In the genomic region with DNA sequence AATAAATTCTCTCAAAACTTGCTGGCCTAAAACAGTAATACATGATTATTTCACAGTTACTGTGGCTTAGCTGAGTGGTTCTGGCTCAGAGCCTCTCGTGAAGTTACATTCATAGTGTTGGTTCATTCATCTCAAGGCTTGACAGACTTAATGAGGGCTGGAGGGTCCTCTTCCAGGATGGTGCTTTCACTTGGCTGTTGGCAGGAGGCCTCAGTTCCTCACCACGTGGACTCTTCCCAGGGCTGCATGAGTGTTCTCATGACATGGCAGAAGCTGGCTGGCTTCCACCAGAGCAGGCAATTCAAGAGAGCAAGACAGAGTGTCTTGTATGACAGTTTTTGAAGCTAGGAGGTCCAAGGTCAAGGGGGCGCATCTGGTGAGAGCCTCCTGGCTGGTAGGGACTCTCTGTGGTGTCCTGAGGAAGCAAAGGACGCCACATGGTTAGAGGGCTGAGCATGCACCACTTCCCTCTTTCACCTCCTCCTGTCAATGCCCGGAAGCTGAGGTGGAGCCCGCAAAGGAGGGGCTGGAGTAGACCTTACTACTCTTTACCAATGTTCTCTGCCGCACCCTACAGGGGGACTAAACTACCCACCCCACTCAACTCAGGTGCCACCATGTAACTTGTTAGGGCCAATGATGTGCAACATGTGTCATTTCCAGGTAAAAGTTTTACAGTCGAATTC, we compare ENCODE assay signal across 12 cellular contexts. TPM values are rescaled to one million over a fixed set of nuclear protein-coding genes. Genes with fewer than 3 reads are reported as not detected.
DNase-seq lines count a peak whose midpoint lies in the region; ATAC-seq, FAIRE-seq and TF ChIP-seq lines count a peak whose summit lies in the region.
"Had no signal": no experiment of that assay in that cellular context is flagged by ENCODE, and none has a peak within 500 bp of the region (broad histone marks: within the 10 kb centered on the region; RNA-seq: fewer than 3 reads in every experiment).

No MANE protein-coding gene starts in this region.

- no peaks in the 10 kb centered on the region for H3K4me1 ChIP-seq in CD4-positive, alpha-beta memory T cell (ENCODE audit: insufficient read depth, low read length)
- H3K4me1 ChIP-seq: left ventricle myocardium inferior, psoas muscle had no signal

- no peaks in the 10 kb centered on the region for H3K36me3 Mint-ChIP-seq in activated B cell treated with CpG ODN at 0.5 μM for 24 hours (ENCODE audit: low read depth)
- H3K36me3 Mint-ChIP-seq in CD4-positive, alpha-beta memory T cell, result no peaks in the 10 kb centered on the region

- no peak overlapping the region for H3K4me3 ChIP-seq in CD4-positive, alpha-beta memory T cell (ENCODE audit: low read length in 2 of 2)
- H3K4me3 ChIP-seq: left ventricle myocardium inferior, psoas muscle had no signal

- peaks cover 8% of the 10 kb centered on the region for H3K4me1 Mint-ChIP-seq in activated B cell treated with CpG ODN at 0.5 μM for 24 hours
- peaks cover 0 to 9% (median 7%) of the 10 kb centered on the region in 4 donors for H3K4me1 Mint-ChIP-seq in CD4-positive, alpha-beta memory T cell
- H3K4me1 Mint-ChIP-seq: central memory CD8-positive, alpha-beta T cell had no signal

- no peaks in the 10 kb centered on the region for H3K27me3 ChIP-seq in CD4-positive, alpha-beta memory T cell (ENCODE audit: insufficient read depth, low read length)

- no peak overlapping the region for H3K4me3 Mint-ChIP-seq in activated B cell treated with CpG ODN at 0.5 μM for 24 hours
- peak overlapping the region in 1 of 8 donors; percentile 13 for H3K4me3 Mint-ChIP-seq in CD4-positive, alpha-beta memory T cell
- H3K4me3 Mint-ChIP-seq: central memory CD8-positive, alpha-beta T cell had no signal

- POLR2A ChIA-PET in activated B cell treated with CpG ODN at 0.5 μM for 24 hours (lab: Charles Lee), result no interaction called here
- POLR2A ChIA-PET in CD4-positive, alpha-beta memory T cell (lab: Charles Lee; ENCODE audit: partially characterized antibody), result no interaction called here

- DNase-seq in CD1c-positive myeloid dendritic cell (ENCODE audit: extremely low spot score) (peak; percentile 4), GM19239 (ENCODE audit: insufficient read length, low spot score) (peak; percentile 7), activated B cell treated with CpG ODN at 0.5 μM for 24 hours (no peak), retina (no peak)
- DNase-seq in stimulated activated CD4-positive, alpha-beta T cell treated with anti-CD3 and anti-CD28 coated beads, Interleukin-12 subunit alpha, Interleukin-12 subunit beta, amount 100 ng/mL, for 4 hours, result no peak
- DNase-seq in CD4-positive, alpha-beta memory T cell, result no peak
- DNase-seq: left ventricle myocardium inferior, NCI-H524, psoas muscle had no signal

- H3K27ac Mint-ChIP-seq in activated B cell treated with CpG ODN at 0.5 μM for 24 hours, result no peak overlapping the region
- no peak overlapping the region for H3K27ac Mint-ChIP-seq in CD4-positive, alpha-beta memory T cell

- no peak overlapping the region for H3K27ac ChIP-seq in CD4-positive, alpha-beta memory T cell (ENCODE audit: low read depth, low read length)
- H3K27ac ChIP-seq: left ventricle myocardium inferior, psoas muscle had no signal

- TF ChIP-seq CTCF in activated B cell treated with CpG ODN at 0.5 μM for 24 hours (IDR thresholded peaks at IDR 0.05), result no peak

- H3K9me3 Mint-ChIP-seq in activated B cell treated with CpG ODN at 0.5 μM for 24 hours, result peaks cover 4% of the 10 kb centered on the region
- peaks cover 0 to 2% (median 0%) of the 10 kb centered on the region in 8 donors for H3K9me3 Mint-ChIP-seq in CD4-positive, alpha-beta memory T cell
- H3K9me3 Mint-ChIP-seq: central memory CD8-positive, alpha-beta T cell had no signal

- no peaks in the 10 kb centered on the region for H3K9me3 ChIP-seq in CD4-positive, alpha-beta memory T cell (ENCODE audit: control insufficient read depth in 1 of 2, low read length in 2 of 2)
- H3K9me3 ChIP-seq: left ventricle myocardium inferior, psoas muscle had no signal

- H3K36me3 ChIP-seq in CD4-positive, alpha-beta memory T cell (ENCODE audit: insufficient read depth, low read length), result no peaks in the 10 kb centered on the region
- H3K36me3 ChIP-seq: left ventricle myocardium inferior had no signal

- CTCF ChIA-PET in activated B cell treated with CpG ODN at 0.5 μM for 24 hours (lab: Charles Lee), result no interaction called here
- CTCF ChIA-PET in CD4-positive, alpha-beta memory T cell (lab: Charles Lee; ENCODE audit: partially characterized antibody), result no interaction called here

- intact Hi-C loops in activated B cell treated with CpG ODN at 0.5 μM for 24 hours (cut with micrococcal nuclease), result no loop called here
- intact Hi-C loops in CD4-positive, alpha-beta memory T cell (cut with micrococcal nuclease), result no loop called here

- peaks cover 7% of the 10 kb centered on the region for H3K27me3 Mint-ChIP-seq in activated B cell treated with CpG ODN at 0.5 μM for 24 hours
- peaks cover 4 to 5% of the 10 kb centered on the region in 2 donors for H3K27me3 Mint-ChIP-seq in CD4-positive, alpha-beta memory T cell

- peak; percentile 98 for ATAC-seq in HG03571 (IDR thresholded peaks at IDR 0.05; ENCODE audit: unreplicated experiment)
- ATAC-seq in activated B cell treated with CpG ODN at 0.5 μM for 24 hours (ENCODE audit: low read depth), result peak; percentile 54
- no peak for ATAC-seq in GM21825 (IDR thresholded peaks at IDR 0.05; ENCODE audit: unreplicated experiment)
- ATAC-seq: psoas muscle had no signal

- FAIRE-seq in GM19239 (lab: Jason Lieb, UNC), result no peak

RNA-seq across cellular contexts. Expression of a gene that starts 58.2 kb away (rescaled TPM):
- 13.3 and 16.1 TPM in 2 replicates for total RNA-seq in activated B cell treated with CpG ODN at 0.5 μM for 24 hours
- total RNA-seq in CD4-positive, alpha-beta memory T cell, result 10 to 100 TPM; 23.4 to 27.5 TPM
- polyA plus RNA-seq in CD4-positive, alpha-beta memory T cell, result 10 to 100 TPM; 13.1 to 17.8 TPM

Comparison
In these comparisons a context has a peak if more than half of its experiments do, and no peak if none do; other contexts are left out.
1. DNase-seq: peak in CD1c-positive myeloid dendritic cell (single experiment) and GM19239 (single experiment); none in activated B cell treated with CpG ODN at 0.5 μM for 24 hours (single experiment), retina (single experiment), stimulated activated CD4-positive, alpha-beta T cell treated with anti-CD3 and anti-CD28 coated beads, Interleukin-12 subunit alpha, Interleukin-12 subunit beta, amount 100 ng/mL, for 4 hours (single experiment) and CD4-positive, alpha-beta memory T cell (0 of 5).